In the genomic region with DNA sequence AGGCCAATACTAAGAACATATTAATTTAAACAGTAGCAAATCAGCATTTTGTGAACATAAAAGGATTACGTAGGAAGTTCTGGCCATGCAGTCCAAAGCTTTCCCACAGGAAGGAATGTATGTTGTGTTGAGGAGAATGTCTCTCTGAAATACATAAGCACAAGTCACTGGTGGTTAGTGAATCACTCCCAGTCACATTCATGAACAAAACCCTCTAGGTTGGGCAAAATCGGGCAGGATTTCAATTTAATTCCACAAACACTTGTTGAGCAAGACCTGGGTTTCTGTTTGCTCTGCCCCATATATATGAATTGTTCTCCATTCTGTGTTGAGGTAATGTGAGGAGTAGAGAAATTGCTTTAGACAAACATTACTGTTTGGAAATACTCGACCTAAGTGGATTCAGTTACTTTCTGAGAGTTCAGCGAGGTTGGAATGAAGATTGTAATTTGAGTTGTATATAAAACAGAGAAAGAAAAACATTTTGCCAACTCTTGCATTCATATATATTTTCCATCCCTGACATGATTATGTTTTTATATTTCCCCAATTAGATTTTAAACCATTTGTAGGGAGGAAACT, we compare ENCODE assay signal across 12 cellular contexts.
DNase-seq lines count a peak whose midpoint lies in the region; ATAC-seq and TF ChIP-seq lines count a peak whose summit lies in the region.
"Had no signal": no experiment of that assay in that cellular context is flagged by ENCODE, and none has a peak within 500 bp of the region (broad histone marks: within the 10 kb centered on the region; RNA-seq: fewer than 3 reads in every experiment).

No MANE protein-coding gene starts in this region.

- H2AFZ ChIP-seq in osteoblast (ENCODE audit: low read length), result no peak overlapping the region

- no peak for TF ChIP-seq POLR2A in prostate gland (IDR thresholded peaks at IDR 0.05)

- H3K27me3 ChIP-seq in osteoblast (ENCODE audit: insufficient read depth, low read length) (no peaks in the 10 kb centered on the region), prostate gland (replicated peaks; ENCODE audit: insufficient read depth) (no peaks in the 10 kb centered on the region)
- H3K27me3 ChIP-seq: gastroesophageal sphincter had no signal

- ATAC-seq in activated CD4-positive, CD25-positive, alpha-beta regulatory T cell treated with anti-CD3 and anti-CD28 coated beads, Interleukin-2, amount 50 U/mL, for 24 hours, result no peak
- ATAC-seq: T-helper 17 cell had no signal

- H3K27ac ChIP-seq in osteoblast (ENCODE audit: low read depth, low read length) (peak overlapping the region; percentile 98), prostate gland (no peak overlapping the region)

- H3K36me3 ChIP-seq in osteoblast (ENCODE audit: insufficient read depth, low read length), result no peaks in the 10 kb centered on the region
- H3K36me3 ChIP-seq in prostate gland, result no peaks in the 10 kb centered on the region
- H3K36me3 ChIP-seq: gastroesophageal sphincter had no signal

- intact Hi-C loops in prostate gland (cut with DNase I), result no loop called here

- DNase-seq in EL, result peak; percentile 97
- DNase-seq in NCI-H69 (lab: John Stamatoyannopoulos, UW), result peak; percentile 21
- peak; percentile 83 for DNase-seq in dermis blood vessel endothelial cell
- no peak for DNase-seq in osteoblast (ENCODE audit: insufficient read length, low spot score, missing footprints)
- DNase-seq in activated CD8-positive, alpha-beta memory T cell treated with anti-CD3 and anti-CD28 coated beads, Interleukin-2, amount 50 U/mL, for 48 hours, result no peak
- DNase-seq in prostate gland (ENCODE audit: low spot score), result no peak
- no peak for DNase-seq in COLO668 (lab: John Stamatoyannopoulos, UW; ENCODE audit: unreplicated experiment)
- DNase-seq: NCI-H146, nucleus accumbens, T-helper 17 cell had no signal

- H3K4me2 ChIP-seq in osteoblast (ENCODE audit: insufficient read depth, low read length), result peak overlapping the region; percentile 64

- WGBS in prostate gland, result 80% methylated on average over 4 of the region's 4 CpGs

- H3K4me3 ChIP-seq in osteoblast (ENCODE audit: insufficient read depth, low read length) (peak overlapping the region; percentile 32), prostate gland (no peak overlapping the region)
- H3K4me3 ChIP-seq: gastroesophageal sphincter had no signal

- H3K79me2 ChIP-seq in osteoblast (ENCODE audit: insufficient read depth, low read length), result no peaks in the 10 kb centered on the region

- no peaks in the 10 kb centered on the region for H4K20me1 ChIP-seq in osteoblast (ENCODE audit: insufficient read depth, low read length)

- TF ChIP-seq CTCF in osteoblast (IDR thresholded peaks at IDR 0.05; ENCODE audit: extremely low read depth, low read depth, low read length), result no peak
- no peak for TF ChIP-seq CTCF in prostate gland (IDR thresholded peaks at IDR 0.05)

- H3K4me1 ChIP-seq in osteoblast (ENCODE audit: insufficient read depth, low read length) (peaks cover 33% of the 10 kb centered on the region), prostate gland (replicated peaks) (no peaks in the 10 kb centered on the region)
- H3K4me1 ChIP-seq: gastroesophageal sphincter had no signal

- H3K9me3 ChIP-seq in osteoblast (ENCODE audit: low read depth, low read length) (peaks cover 2% of the 10 kb centered on the region), prostate gland (no peaks in the 10 kb centered on the region)

Comparison
In these comparisons a context has a peak if more than half of its experiments do, and no peak if none do; other contexts are left out.
1. DNase-seq: peak in EL (single experiment), NCI-H69 (single experiment) and dermis blood vessel endothelial cell (single experiment); none in osteoblast (single experiment), activated CD8-positive, alpha-beta memory T cell treated with anti-CD3 and anti-CD28 coated beads, Interleukin-2, amount 50 U/mL, for 48 hours (single experiment), prostate gland (single experiment) and COLO668 (single experiment).